21 cellular contexts compared by ENCODE assay signal in the genomic region with DNA sequence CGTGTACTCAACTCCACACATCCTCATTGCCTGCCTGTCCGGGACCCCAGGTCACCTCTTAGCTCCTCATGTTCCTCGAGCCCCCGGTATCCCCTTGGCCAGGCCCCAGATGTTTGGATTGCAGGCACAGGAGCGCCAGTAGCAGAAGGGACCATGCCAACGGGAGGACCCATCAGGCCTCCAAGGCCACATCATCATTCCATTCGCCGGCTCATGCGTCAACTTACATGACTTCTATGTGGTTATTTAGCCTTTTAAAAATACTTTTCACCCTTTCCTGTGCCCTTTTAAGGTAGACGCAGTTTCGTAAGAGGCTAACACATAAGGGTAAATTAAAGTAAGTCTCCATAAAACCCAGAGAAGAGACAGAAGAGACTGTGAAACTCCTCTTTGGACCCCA.
"Had no signal": no experiment of that assay in that cellular context is flagged by ENCODE, and none has a peak within 500 bp of the region (broad histone marks: within the 10 kb centered on the region; RNA-seq: fewer than 3 reads in every experiment).

No MANE protein-coding gene starts in this region.

- H3K27ac ChIP-seq: colonic mucosa, right lobe of liver, SJSA1, thyroid gland, VCaP had no signal

- H3K9me3 ChIP-seq: colonic mucosa, right lobe of liver, thyroid gland had no signal

- H3K4me1 ChIP-seq: colonic mucosa, right lobe of liver, SJSA1, thyroid gland had no signal

- H3K4me3 Mint-ChIP-seq: activated naive CD8-positive, alpha-beta T cell; activated T-cell treated with anti-CD3 and anti-CD28 coated beads, Interleukin-2, amount 50 U/mL, for 72 hours; memory B cell; naive thymus-derived CD4-positive, alpha-beta T cell had no signal

- ATAC-seq: naive thymus-derived CD4-positive, alpha-beta T cell; right lobe of liver had no signal

- H3K27ac Mint-ChIP-seq: activated naive CD8-positive, alpha-beta T cell; activated T-cell treated with anti-CD3 and anti-CD28 coated beads, Interleukin-2, amount 50 U/mL, for 72 hours; memory B cell; naive thymus-derived CD4-positive, alpha-beta T cell had no signal

- H3K4me3 ChIP-seq: colonic mucosa, right lobe of liver, SJSA1, thyroid gland had no signal

- H3K27me3 Mint-ChIP-seq: memory B cell had no signal

- H3K27me3 ChIP-seq: colonic mucosa, right lobe of liver, SJSA1, thyroid gland had no signal

- DNase-seq: activated CD4-positive, alpha-beta T cell treated with anti-CD3 and anti-CD28 coated beads, Interleukin-2, amount 50 U/mL, for 4 hours; activated gamma-delta T cell; activated T-cell treated with anti-CD3 and anti-CD28 coated beads, Interleukin-2, amount 50 U/mL, for 72 hours; amniotic stem cell; caudate nucleus; colonic mucosa; foreskin melanocyte; head of caudate nucleus; kidney glomerular epithelial cell; left ventricle myocardium superior; naive thymus-derived CD4-positive, alpha-beta T cell; occipital lobe; right lobe of liver; stimulated activated CD8-positive, alpha-beta memory T cell treated with anti-CD3 and anti-CD28 coated beads, Interleukin-4, amount 100 ng/mL, for 48 hours; stimulated activated naive CD4-positive, alpha-beta T cell; T-helper 2 cell; thyroid gland had no signal

- H3K4me1 Mint-ChIP-seq: memory B cell; naive thymus-derived CD4-positive, alpha-beta T cell had no signal

- H3K9me3 Mint-ChIP-seq: activated T-cell treated with anti-CD3 and anti-CD28 coated beads, Interleukin-2, amount 50 U/mL, for 72 hours had no signal

- H3K36me3 ChIP-seq: colonic mucosa, right lobe of liver, SJSA1, thyroid gland had no signal

- H3K36me3 Mint-ChIP-seq: activated naive CD8-positive, alpha-beta T cell; memory B cell; naive thymus-derived CD4-positive, alpha-beta T cell had no signal
